ENCODE assay signal across 14 cellular contexts in the genomic region with DNA sequence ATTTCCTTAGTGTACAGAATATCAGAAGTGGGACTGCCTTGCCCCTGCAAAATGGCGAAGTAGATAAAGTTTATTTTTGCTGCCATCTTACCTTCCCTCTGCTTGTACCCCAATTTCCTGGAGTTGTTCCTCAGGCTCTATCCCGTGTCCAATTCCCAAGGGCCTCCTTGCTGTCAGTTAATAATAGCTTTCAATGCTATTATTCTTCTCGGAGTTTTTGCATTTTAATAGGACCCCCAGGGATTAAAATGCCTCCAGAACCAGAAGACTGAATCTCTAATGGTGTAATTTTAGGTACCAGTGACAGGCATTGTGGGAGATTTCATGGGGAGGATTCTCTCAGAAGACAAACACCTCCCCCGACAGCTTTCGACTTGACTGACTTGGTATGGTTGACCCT.
DNase-seq lines count a peak whose midpoint lies in the region; ATAC-seq, FAIRE-seq and TF ChIP-seq lines count a peak whose summit lies in the region.
"Had no signal": no experiment of that assay in that cellular context is flagged by ENCODE, and none has a peak within 500 bp of the region (broad histone marks: within the 10 kb centered on the region; RNA-seq: fewer than 3 reads in every experiment).

No MANE protein-coding gene starts in this region.

- H3K79me1 ChIP-seq in H1 (ENCODE audit: low read depth, low read length), result no peaks in the 10 kb centered on the region

- H3K4me1 Mint-ChIP-seq in neural progenitor cell, result peaks cover 29% of the 10 kb centered on the region
- H3K4me1 Mint-ChIP-seq: CD4-positive, CD25-positive, alpha-beta regulatory T cell had no signal

- no peak overlapping the region for H3K23ac ChIP-seq in H1 (ENCODE audit: insufficient read length)

- H3K14ac ChIP-seq in H1 (ENCODE audit: insufficient read length), result no peak overlapping the region

- no peak overlapping the region for H2BK12ac ChIP-seq in H1 (ENCODE audit: low read depth, low read length)

- no peak for TF ChIP-seq POLR2A in H1 (IDR thresholded peaks at IDR 0.05; ENCODE audit: control extremely low read depth in 1 of 2, low read depth in 2 of 2, low read length in 2 of 2)

- ATAC-seq in heart right ventricle, result no peak

- H3K36me3 ChIP-seq in A673 (ENCODE audit: insufficient read depth, low read length, poor library complexity, severe bottlenecking), result no peaks in the 10 kb centered on the region
- no peaks in the 10 kb centered on the region for H3K36me3 ChIP-seq in H1 (ENCODE audit: control insufficient read depth in 2 of 4, insufficient read depth in 4 of 4, low read length in 3 of 4)
- H3K36me3 ChIP-seq in neural progenitor cell, result no peaks in the 10 kb centered on the region
- no peaks in the 10 kb centered on the region for H3K36me3 ChIP-seq in heart right ventricle
- H3K36me3 ChIP-seq: BLaER1 treated with 17β-estradiol and CSF1 and Interleukin-3, amounts not matched to agents 10 nM and 100 nM had no signal

- no peak overlapping the region for H2BK5ac ChIP-seq in H1 (ENCODE audit: low read depth, low read length)

- H2AK5ac ChIP-seq in H1 (ENCODE audit: low read depth, low read length), result no peak overlapping the region; the same call in 1 of the 2 replicates

- DNase-seq in A673 (ENCODE audit: low spot score) (peak; percentile 35), H1 (ENCODE audit: low read depth in 1 of 2, low spot score in 2 of 2) (no peak), left kidney (ENCODE audit: low read depth, low spot score) (peak; percentile 88), neural progenitor cell (ENCODE audit: low spot score) (no peak), foreskin melanocyte (no peak), heart right ventricle (no peak)
- DNase-seq in stimulated activated naive CD4-positive, alpha-beta T cell treated with Interleukin-2 at 50 U/mL for 16 hours (lab: John Stamatoyannopoulos, UW), result no peak
- DNase-seq: 8988T; ACHN; CD4-positive, CD25-positive, alpha-beta regulatory T cell; DMS53; GF-D8 had no signal

- H3K4ac ChIP-seq in H1 (replicated peaks; ENCODE audit: insufficient read length, low read depth, low read length), result no peak overlapping the region

- POLR2A ChIA-PET in A673 (lab: Charles Lee; ENCODE audit: low non-redundant PET) (no interaction called here), H1 (lab: Charles Lee; ENCODE audit: partially characterized antibody) (no interaction called here)

- TF ChIP-seq EP300 in H1 (IDR thresholded peaks at IDR 0.05; ENCODE audit: borderline replicate concordance in 1 of 2, low read depth in 2 of 2, low read length in 2 of 2), result no peak

- no peaks in the 10 kb centered on the region; the same call in 1 of the 2 replicates for H3K23me2 ChIP-seq in H1 (ENCODE audit: low read depth, low read length)

- H3K36me3 Mint-ChIP-seq in neural progenitor cell, result peaks cover 7% of the 10 kb centered on the region
- H3K36me3 Mint-ChIP-seq: CD4-positive, CD25-positive, alpha-beta regulatory T cell had no signal

- intact Hi-C loops in A673 (cut with micrococcal nuclease; ENCODE audit: unreplicated experiment), result no loop called here
- intact Hi-C loops in heart right ventricle (cut with DNase I), result no loop called here

- no peak overlapping the region for H2BK15ac ChIP-seq in H1 (ENCODE audit: low read length)

- CTCF ChIA-PET in A673 (lab: Charles Lee), result no interaction called here
- CTCF ChIA-PET in H1 (lab: Charles Lee; ENCODE audit: partially characterized antibody), result no interaction called here

- H3K4me2 ChIP-seq in H1 (ENCODE audit: insufficient read depth in 1 of 2, low read depth in 2 of 2, low read length in 2 of 2), result no peak overlapping the region; a peak in 1 of 4 replicates
- peak overlapping the region; percentile 19 for H3K4me2 ChIP-seq in neural progenitor cell
- H3K4me2 ChIP-seq: BLaER1 treated with 17β-estradiol and CSF1 and Interleukin-3, amounts not matched to agents 10 nM and 100 nM had no signal

- H3K4me1 ChIP-seq in A673 (ENCODE audit: insufficient read depth, low read length, poor library complexity, severe bottlenecking) (peaks cover 21% of the 10 kb centered on the region), H1 (replicated peaks in 1 of 4; ENCODE audit: control insufficient read depth in 3 of 4, insufficient read depth in 4 of 4, low read length in 3 of 4) (peaks cover 0 to 11% (median 1%) of the 10 kb centered on the region in 4 experiments; a peak in 3 of 7 replicates), neural progenitor cell (peaks cover 21% of the 10 kb centered on the region), heart right ventricle (peaks cover 0 to 9% (median 0%) of the 10 kb centered on the region in 9 donors)

- no peaks in the 10 kb centered on the region for H3F3A ChIP-seq in neural progenitor cell (ENCODE audit: low read depth)

- no peak overlapping the region for H4K5ac ChIP-seq in H1 (ENCODE audit: insufficient read length, low read depth, low read length)

- H3K56ac ChIP-seq in H1 (replicated peaks; ENCODE audit: insufficient read length, low read depth, low read length), result no peak overlapping the region

- TF ChIP-seq CTCF in A673 (conservative IDR thresholded peaks at IDR 0.05; ENCODE audit: low read depth, low read length) (no peak), H1 (IDR thresholded peaks at IDR 0.05; ENCODE audit: control extremely low read depth in 1 of 3, insufficient read depth in 1 of 3, low read depth in 1 of 3, low read length in 3 of 3) (no peak), neural progenitor cell (IDR thresholded peaks at IDR 0.05) (no peak), heart right ventricle (IDR thresholded peaks at IDR 0.05) (no peak)

- H3K27ac Mint-ChIP-seq in neural progenitor cell, result peak overlapping the region; percentile 77

- no peak overlapping the region for H3K4me3 ChIP-seq in A673 (ENCODE audit: low read depth, low read length, poor library complexity, severe bottlenecking)
- no peak overlapping the region for H3K4me3 ChIP-seq in H1 (ENCODE audit: extremely low read depth in 1 of 4, insufficient read depth in 2 of 4, low read depth in 3 of 4, low read length in 4 of 4)
- no peak overlapping the region for H3K4me3 ChIP-seq in neural progenitor cell
- no peak overlapping the region for H3K4me3 ChIP-seq in heart right ventricle
- H3K4me3 ChIP-seq: BLaER1 treated with 17β-estradiol and CSF1 and Interleukin-3, amounts not matched to agents 10 nM and 100 nM had no signal

- TF ChIP-seq RAD21 in H1 (IDR thresholded peaks at IDR 0.05 in 1 of 2, conservative IDR thresholded peaks at IDR 0.05 in 1 of 2; ENCODE audit: low read depth in 2 of 2, low read length in 2 of 2), result no peak

- no peak overlapping the region for H4K8ac ChIP-seq in H1 (ENCODE audit: extremely low read depth, insufficient read depth, low read length)

- H3K27ac ChIP-seq in A673 (ENCODE audit: low read depth, low read length, poor library complexity, severe bottlenecking), result no peak overlapping the region
- H3K27ac ChIP-seq in H1 (ENCODE audit: low read depth, low read length), result no peak overlapping the region
- H3K27ac ChIP-seq in neural progenitor cell, result no peak overlapping the region
- no peak overlapping the region for H3K27ac ChIP-seq in heart right ventricle
- H3K27ac ChIP-seq: BLaER1 treated with 17β-estradiol and CSF1 and Interleukin-3, amounts not matched to agents 10 nM and 100 nM had no signal

- FAIRE-seq in H1 (lab: Jason Lieb, UNC), result peak; percentile 42
- FAIRE-seq: H54 had no signal

- H2BK20ac ChIP-seq in H1 (ENCODE audit: low read length), result no peak overlapping the region

- H3K9me3 Mint-ChIP-seq in neural progenitor cell, result peaks cover 12% of the 10 kb centered on the region

- H3K9me3 ChIP-seq in A673 (ENCODE audit: low read depth, low read length, poor library complexity, severe bottlenecking) (peaks cover 4% of the 10 kb centered on the region), H1 (ENCODE audit: insufficient read depth in 2 of 2, low read depth in 1 of 2, low read length in 1 of 2) (peaks cover 0 to 3% of the 10 kb centered on the region in 2 experiments; a peak in 1 of 4 replicates), neural progenitor cell (ENCODE audit: low read depth) (no peaks in the 10 kb centered on the region), heart right ventricle (peaks cover 0 to 10% (median 0%) of the 10 kb centered on the region in 11 donors)

- H3K79me2 ChIP-seq in H1 (ENCODE audit: control insufficient read depth in 1 of 2, insufficient read depth in 2 of 2, low read length in 2 of 2), result no peaks in the 10 kb centered on the region
- no peaks in the 10 kb centered on the region for H3K79me2 ChIP-seq in neural progenitor cell (ENCODE audit: low read depth)

- peak overlapping the region; percentile 62 for H3K4me3 Mint-ChIP-seq in neural progenitor cell
- H3K4me3 Mint-ChIP-seq: CD4-positive, CD25-positive, alpha-beta regulatory T cell had no signal

- no peak overlapping the region for H3K18ac ChIP-seq in H1 (ENCODE audit: extremely low read depth, low read length)

- H3K27me3 ChIP-seq in A673 (replicated peaks; ENCODE audit: insufficient read depth, low read depth, low read length, poor library complexity) (no peaks in the 10 kb centered on the region), H1 (replicated peaks in 1 of 4; ENCODE audit: control insufficient read depth in 3 of 4, extremely low read depth in 1 of 4, insufficient read depth in 3 of 4, low read length in 3 of 4) (no peaks in the 10 kb centered on the region), neural progenitor cell (no peaks in the 10 kb centered on the region), heart right ventricle (peaks cover 0 to 13% (median 0%) of the 10 kb centered on the region in 7 donors)
- H3K27me3 ChIP-seq: BLaER1 treated with 17β-estradiol and CSF1 and Interleukin-3, amounts not matched to agents 10 nM and 100 nM had no signal

- no TSS peak for BruUV-seq in A673 (replicated peaks; lab: Mats Ljungman, UMichigan)

- H4K20me1 ChIP-seq in H1 (replicated peaks in 1 of 2; ENCODE audit: control insufficient read depth in 1 of 2, insufficient read depth in 2 of 2, low read length in 2 of 2) (no peaks in the 10 kb centered on the region), neural progenitor cell (ENCODE audit: low read depth) (no peaks in the 10 kb centered on the region)
- H4K20me1 ChIP-seq: BLaER1 treated with 17β-estradiol and CSF1 and Interleukin-3, amounts not matched to agents 10 nM and 100 nM had no signal

- WGBS in H1 (ENCODE audit: extremely low coverage in 1 of 2, insufficient coverage in 1 of 2, insufficient read length in 1 of 2, insufficient replicate concordance in 2 of 2, low coverage in 1 of 2, low lambda C conversion rate in 2 of 2, missing lambda C conversion rate in 1 of 2), 2 experiments, result 78% methylated on average over 5 of the region's 5 CpGs; no CpG with 5 or more reads in 1 of the 2 experiments
- 39 to 51% methylated on average over 5 of the region's 5 CpGs for WGBS in heart right ventricle, 2 donors

- H2AFZ ChIP-seq in H1 (ENCODE audit: low read length) (0 out of 2 replicates have a peak overlapping the region, but pooled peaks have one; percentile 13), neural progenitor cell (replicated peaks) (peak overlapping the region; percentile 30)

- no peak overlapping the region for H2BK120ac ChIP-seq in H1 (replicated peaks; ENCODE audit: low read depth, low read length)

- H3K27me3 Mint-ChIP-seq in neural progenitor cell (ENCODE audit: insufficient read depth, low read depth), result peaks cover 7% of the 10 kb centered on the region

- H3K9ac ChIP-seq in H1 (replicated peaks in 1 of 4; ENCODE audit: extremely low read depth in 1 of 4, low read depth in 3 of 4, low read length in 3 of 4), result no peak overlapping the region
- no peak overlapping the region for H3K9ac ChIP-seq in neural progenitor cell
- H3K9ac ChIP-seq: BLaER1 treated with 17β-estradiol and CSF1 and Interleukin-3, amounts not matched to agents 10 nM and 100 nM had no signal

- H4K91ac ChIP-seq in H1 (replicated peaks; ENCODE audit: insufficient read length, low read length), result no peak overlapping the region

Comparison
In these comparisons a context has a peak if more than half of its experiments do, and no peak if none do; other contexts are left out.
1. DNase-seq: peak in A673 (single experiment) and left kidney (single experiment); none in H1 (0 of 2), neural progenitor cell (single experiment), foreskin melanocyte (single experiment), heart right ventricle (0 of 2) and stimulated activated naive CD4-positive, alpha-beta T cell treated with Interleukin-2 at 50 U/mL for 16 hours (single experiment).